ENCODE assay signal across 10 cellular contexts in the genomic region with DNA sequence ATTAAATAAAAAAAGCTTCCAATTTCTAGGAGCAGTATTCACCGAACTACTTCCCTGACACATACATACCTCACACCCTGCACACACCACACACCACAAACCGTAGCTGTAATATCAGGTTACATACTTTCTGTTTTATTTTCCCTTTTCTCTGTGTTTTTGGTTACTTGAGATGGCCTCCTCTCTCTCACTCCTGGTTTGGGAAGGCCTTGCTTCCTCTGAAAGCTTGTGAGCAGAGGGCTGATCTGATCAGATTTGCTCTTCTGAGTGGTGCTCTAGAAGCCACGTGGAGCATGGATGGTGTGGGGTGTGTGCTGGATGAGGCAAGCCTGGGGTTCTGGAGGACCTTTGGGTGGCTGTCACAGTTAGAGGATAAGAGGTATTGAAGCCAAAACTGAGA. TPM values are rescaled to one million over a fixed set of nuclear protein-coding genes. Genes with fewer than 3 reads are reported as not detected.
A peak's percentile ranks its signal among the peaks of the same experiment; 100 is the strongest.
DNase-seq lines count a peak whose midpoint lies in the region; ATAC-seq, FAIRE-seq and TF ChIP-seq lines count a peak whose summit lies in the region.
"Had no signal": no experiment of that assay in that cellular context is flagged by ENCODE, and none has a peak within 500 bp of the region (broad histone marks: within the 10 kb centered on the region; RNA-seq: fewer than 3 reads in every experiment).

No MANE protein-coding gene starts in this region.

- 0 out of 2 replicates have a peak overlapping the region, but pooled peaks have one; percentile 15 for H3K27ac ChIP-seq in ACC112 (ENCODE audit: low read depth, low read length)

- H3K36me3 ChIP-seq in ACC112 (ENCODE audit: insufficient read depth, low read length): peaks cover 10% of the 10 kb centered on the region; the same call in 1 of the 2 replicates

- peaks cover 10% of the 10 kb centered on the region for H3K4me1 ChIP-seq in ACC112 (ENCODE audit: control insufficient read depth, insufficient read depth, low read length, unreplicated experiment)

- TF ChIP-seq POLR2A in H54 (IDR thresholded peaks at IDR 0.05; ENCODE audit: low read depth, low read length): no peak

- peaks cover 46% of the 10 kb centered on the region for H3K79me2 ChIP-seq in ACC112 (ENCODE audit: control insufficient read depth, insufficient read depth, low read length, unreplicated experiment)

- H3K4me3 Mint-ChIP-seq in activated naive CD8-positive, alpha-beta T cell: no peak overlapping the region

- H3K9me3 Mint-ChIP-seq in activated naive CD8-positive, alpha-beta T cell (ENCODE audit: low read depth): no peaks in the 10 kb centered on the region

- H3K27ac Mint-ChIP-seq in activated naive CD8-positive, alpha-beta T cell: peak overlapping the region; percentile 13

- no peaks in the 10 kb centered on the region for H3K27me3 ChIP-seq in ACC112 (ENCODE audit: insufficient read depth, low read length)

- H2AFZ ChIP-seq in ACC112 (ENCODE audit: low read length, unreplicated experiment): no peak overlapping the region

- intact Hi-C loops in head of caudate nucleus (cut with DNase I): no loop called here

- no peak for DNase-seq in GM19239 (ENCODE audit: insufficient read length, low spot score)
- no peak for DNase-seq in H54 (ENCODE audit: insufficient read length, low spot score)
- no peak for DNase-seq in NCI-H2171 treated with DMSO at 0.1 percent for 48 hours (lab: John Stamatoyannopoulos, UW)
- DNase-seq in head of caudate nucleus: no peak
- no peak for DNase-seq in omental fat pad (ENCODE audit: low spot score)
- DNase-seq: DMS79 had no signal

- FAIRE-seq in GM19239 (lab: Jason Lieb, UNC): peak; percentile 98
- FAIRE-seq in H54 (lab: Jason Lieb, UNC): no peak

- H3K4me1 Mint-ChIP-seq in activated naive CD8-positive, alpha-beta T cell (ENCODE audit: low read depth): peaks cover 4% of the 10 kb centered on the region

- no peaks in the 10 kb centered on the region for H3K36me3 Mint-ChIP-seq in activated naive CD8-positive, alpha-beta T cell

- TF ChIP-seq CTCF in omental fat pad (IDR thresholded peaks at IDR 0.05): no peak

- no peak overlapping the region; the same call in 1 of the 2 replicates for H3K4me3 ChIP-seq in ACC112 (ENCODE audit: low read depth, low read length)

- peak; percentile 93 for ATAC-seq in HG03095 (IDR thresholded peaks at IDR 0.05; ENCODE audit: unreplicated experiment)
- ATAC-seq in omental fat pad (ENCODE audit: low FRiP score): no peak
- ATAC-seq: Panc1 had no signal

- H3K27me3 Mint-ChIP-seq in activated naive CD8-positive, alpha-beta T cell: no peaks in the 10 kb centered on the region

RNA-seq across cellular contexts. Expression of a gene that starts 20.9 kb away (rescaled TPM):
- total RNA-seq in omental fat pad: 100 to 1,000 TPM; 172 to 283 (median 226) TPM
